In the genomic region with DNA sequence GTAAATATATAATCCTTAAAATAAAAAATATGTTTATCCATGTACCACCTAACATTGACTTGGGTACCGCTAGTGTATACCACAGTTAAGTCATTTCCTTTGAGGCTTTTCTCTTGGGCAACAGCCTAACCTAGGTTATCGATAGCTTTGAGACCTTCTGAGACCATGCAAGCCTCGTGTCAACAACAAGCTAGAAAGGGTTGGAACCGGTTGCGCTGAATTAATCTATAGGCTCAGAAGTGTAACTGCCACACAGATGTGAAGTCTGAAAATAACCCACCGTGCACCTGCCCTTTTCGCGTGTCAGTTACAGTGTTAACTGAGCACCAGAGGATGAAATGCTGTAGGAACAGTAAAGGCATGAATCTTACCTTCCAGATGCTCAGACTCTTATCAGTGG, we compare ENCODE assay signal across 9 cellular contexts. TPM values are rescaled to one million over a fixed set of nuclear protein-coding genes. Genes with fewer than 3 reads are reported as not detected.
DNase-seq lines count a peak whose midpoint lies in the region; ATAC-seq and TF ChIP-seq lines count a peak whose summit lies in the region.
"Had no signal": no experiment of that assay in that cellular context is flagged by ENCODE, and none has a peak within 500 bp of the region (broad histone marks: within the 10 kb centered on the region; RNA-seq: fewer than 3 reads in every experiment).

No MANE protein-coding gene starts in this region.

- H3K9me3 ChIP-seq in DOHH2 (ENCODE audit: control insufficient read depth, insufficient read depth, low read length) (no peaks in the 10 kb centered on the region), trophoblast cell (ENCODE audit: insufficient read depth, low read depth, low read length) (no peaks in the 10 kb centered on the region)

- H3K4me3 ChIP-seq in DOHH2 (ENCODE audit: low read length) (peak overlapping the region; percentile 59), trophoblast cell (ENCODE audit: low read depth, low read length) (no peak overlapping the region)

- H3K4me1 ChIP-seq in DOHH2 (ENCODE audit: control insufficient read depth, low read length) (peaks cover 100% of the 10 kb centered on the region), trophoblast cell (ENCODE audit: control insufficient read depth in 1 of 2, insufficient read depth in 2 of 2, low read length in 2 of 2) (peaks cover 3% of the 10 kb centered on the region in 2 experiments)
- H3K4me1 ChIP-seq: foreskin keratinocyte had no signal

- H3K27ac Mint-ChIP-seq in activated CD8-positive, alpha-beta T cell treated with anti-CD3 and anti-CD28 coated beads, Interleukin-2, amount 10 ng/mL, durations not matched to agents 7 days and 5 days, result peak overlapping the region; percentile 82
- no peak overlapping the region for H3K27ac Mint-ChIP-seq in chondrocyte (ENCODE audit: unreplicated experiment)

- no peak overlapping the region for H3K4ac ChIP-seq in trophoblast cell (ENCODE audit: low read depth, low read length)

- no peaks in the 10 kb centered on the region for H4K20me1 ChIP-seq in DOHH2 (ENCODE audit: control insufficient read depth, insufficient read depth, low read depth, low read length)

- no peak overlapping the region for H3K23ac ChIP-seq in trophoblast cell (ENCODE audit: low read length)

- TF ChIP-seq CTCF in DOHH2 (IDR thresholded peaks at IDR 0.05; ENCODE audit: low read depth, low read length, poor library complexity, severe bottlenecking) (no peak), chondrocyte (IDR thresholded peaks at IDR 0.05) (no peak)

- peak; percentile 69 for ATAC-seq in GM19397 (IDR thresholded peaks at IDR 0.05; ENCODE audit: unreplicated experiment)
- ATAC-seq in HG03139 (IDR thresholded peaks at IDR 0.05; ENCODE audit: unreplicated experiment), result peak; percentile 72
- peak; percentile 89 for ATAC-seq in activated CD8-positive, alpha-beta T cell treated with anti-CD3 and anti-CD28 coated beads, Interleukin-2, amount 10 ng/mL, durations not matched to agents 7 days and 5 days
- ATAC-seq: foreskin keratinocyte had no signal

- H2AFZ ChIP-seq in trophoblast cell (ENCODE audit: insufficient read depth, low read length, poor library complexity), result no peak overlapping the region

- H3K9ac ChIP-seq in trophoblast cell (ENCODE audit: low read length), result no peak overlapping the region

- H2BK120ac ChIP-seq in trophoblast cell (ENCODE audit: insufficient read depth, low read length, poor library complexity), result no peak overlapping the region

- H4K12ac ChIP-seq in trophoblast cell (ENCODE audit: low read depth, low read length), result no peak overlapping the region

- peaks cover 52% of the 10 kb centered on the region for H3K36me3 Mint-ChIP-seq in activated CD8-positive, alpha-beta T cell treated with anti-CD3 and anti-CD28 coated beads, Interleukin-2, amount 10 ng/mL, durations not matched to agents 7 days and 5 days (ENCODE audit: low read depth)
- peaks cover 3% of the 10 kb centered on the region for H3K36me3 Mint-ChIP-seq in chondrocyte (ENCODE audit: low read depth)

- H3F3A ChIP-seq in DOHH2 (ENCODE audit: control insufficient read depth, insufficient read depth), result peaks cover 47% of the 10 kb centered on the region

- H3K27me3 ChIP-seq in DOHH2 (ENCODE audit: control insufficient read depth, low read length), result no peaks in the 10 kb centered on the region
- H3K27me3 ChIP-seq in trophoblast cell (ENCODE audit: insufficient read depth, low read length), result no peaks in the 10 kb centered on the region
- H3K27me3 ChIP-seq: foreskin keratinocyte had no signal

- CTCF ChIA-PET in activated CD8-positive, alpha-beta T cell treated with anti-CD3 and anti-CD28 coated beads, Interleukin-2, amount 10 ng/mL, durations not matched to agents 7 days and 5 days (lab: Charles Lee), result interaction anchor here (1.1 to 4.7 kb wide), 7 partner anchors 12 to 284 kb away, joined by 3 to 22 read pairs (median 8); no protein-coding TSS in a partner anchor

- H2AK5ac ChIP-seq in trophoblast cell (ENCODE audit: low read length), result no peak overlapping the region

- H3K79me1 ChIP-seq in trophoblast cell (ENCODE audit: low read length), result no peaks in the 10 kb centered on the region

- peak overlapping the region; percentile 94 for H3K27ac ChIP-seq in DOHH2 (ENCODE audit: low read depth, low read length)
- H3K27ac ChIP-seq in trophoblast cell (ENCODE audit: low read depth, low read length), result no peak overlapping the region
- H3K27ac ChIP-seq: foreskin keratinocyte had no signal

- H3K9me3 Mint-ChIP-seq in activated CD8-positive, alpha-beta T cell treated with anti-CD3 and anti-CD28 coated beads, Interleukin-2, amount 10 ng/mL, durations not matched to agents 7 days and 5 days (ENCODE audit: insufficient read depth), result peaks cover 3% of the 10 kb centered on the region
- peaks cover 2% of the 10 kb centered on the region for H3K9me3 Mint-ChIP-seq in chondrocyte (ENCODE audit: low read depth)

- POLR2A ChIA-PET in activated CD8-positive, alpha-beta T cell treated with anti-CD3 and anti-CD28 coated beads, Interleukin-2, amount 10 ng/mL, durations not matched to agents 7 days and 5 days (lab: Charles Lee), result interaction anchor here (1.0 to 4.5 kb wide), 6 partner anchors 11 to 60 kb away, joined by 3 to 47 read pairs (median 5); partner anchors contain the start of gene ARID5B

- H3K9me2 ChIP-seq in DOHH2 (replicated peaks; ENCODE audit: control insufficient read depth, low read length), result no peaks in the 10 kb centered on the region

- H3K4me3 Mint-ChIP-seq in activated CD8-positive, alpha-beta T cell treated with anti-CD3 and anti-CD28 coated beads, Interleukin-2, amount 10 ng/mL, durations not matched to agents 7 days and 5 days, result peak overlapping the region; percentile 42
- H3K4me3 Mint-ChIP-seq in chondrocyte (ENCODE audit: unreplicated experiment), result no peak overlapping the region

- H3K18ac ChIP-seq in trophoblast cell (ENCODE audit: low read length), result no peak overlapping the region

- no peak overlapping the region for H4K8ac ChIP-seq in trophoblast cell (ENCODE audit: low read depth, low read length)

- H2BK12ac ChIP-seq in trophoblast cell (ENCODE audit: low read length), result no peak overlapping the region

- no peak overlapping the region for H3K14ac ChIP-seq in trophoblast cell (ENCODE audit: low read length)

- WGBS in trophoblast cell (ENCODE audit: extremely low coverage, insufficient coverage, insufficient read length), result no CpG with 5 or more reads among the region's 8 CpGs

- H4K91ac ChIP-seq in trophoblast cell (ENCODE audit: low read depth, low read length), result no peak overlapping the region

- H3K36me3 ChIP-seq in DOHH2 (ENCODE audit: control insufficient read depth, low read length) (peaks cover 69% of the 10 kb centered on the region), trophoblast cell (ENCODE audit: control insufficient read depth in 1 of 2, insufficient read depth in 2 of 2, low read length in 2 of 2) (peaks cover 0 to 2% of the 10 kb centered on the region in 2 experiments)

- H2BK5ac ChIP-seq in trophoblast cell (ENCODE audit: low read depth, low read length, poor library complexity), result no peak overlapping the region

- H3K4me1 Mint-ChIP-seq in activated CD8-positive, alpha-beta T cell treated with anti-CD3 and anti-CD28 coated beads, Interleukin-2, amount 10 ng/mL, durations not matched to agents 7 days and 5 days (ENCODE audit: low read depth), result peaks cover 68% of the 10 kb centered on the region
- H3K4me1 Mint-ChIP-seq in chondrocyte (ENCODE audit: low read depth), result peaks cover 69% of the 10 kb centered on the region

- no peaks in the 10 kb centered on the region for H3K27me3 Mint-ChIP-seq in activated CD8-positive, alpha-beta T cell treated with anti-CD3 and anti-CD28 coated beads, Interleukin-2, amount 10 ng/mL, durations not matched to agents 7 days and 5 days (ENCODE audit: low read depth)
- no peaks in the 10 kb centered on the region for H3K27me3 Mint-ChIP-seq in chondrocyte (ENCODE audit: low read depth)

- H3K79me2 ChIP-seq in DOHH2 (ENCODE audit: control insufficient read depth, low read length) (peaks cover 75% of the 10 kb centered on the region), trophoblast cell (ENCODE audit: control insufficient read depth, insufficient read depth, low read length, poor library complexity) (no peaks in the 10 kb centered on the region)

- H3K4me2 ChIP-seq in DOHH2 (ENCODE audit: low read length) (peak overlapping the region; percentile 82), trophoblast cell (ENCODE audit: low read length) (no peak overlapping the region)

- DNase-seq in activated CD8-positive, alpha-beta T cell treated with anti-CD3 and anti-CD28 coated beads, Interleukin-2, amount 10 ng/mL, durations not matched to agents 7 days and 5 days, result peak; percentile 59
- DNase-seq in NCI-H345 (lab: John Stamatoyannopoulos, UW) (no peak), pons (ENCODE audit: low spot score) (no peak), chondrocyte (ENCODE audit: low spot score) (no peak), trophoblast cell (no peak)
- DNase-seq: foreskin keratinocyte had no signal

RNA-seq across cellular contexts. Expression of gene ARID5B, which starts 59.8 kb away (rescaled TPM):
- 10 to 100 TPM; 18.0 to 21.6 TPM for total RNA-seq in activated CD8-positive, alpha-beta T cell treated with anti-CD3 and anti-CD28 coated beads, Interleukin-2, amount 10 ng/mL, durations not matched to agents 7 days and 5 days
- 75.2 to 95.2 TPM (median 93.6 TPM) in 3 replicates for total RNA-seq in chondrocyte
- 33.3 and 34.0 TPM in 2 replicates for polyA plus RNA-seq in trophoblast cell (2013)
